ENCODE assay signal across 20 cellular contexts in genomic region chr1:42179900-42180329, GRCh38. TPM values are rescaled to one million over a fixed set of nuclear protein-coding genes. Genes with fewer than 3 reads are reported as not detected.
DNase-seq lines count a peak whose midpoint lies in the region; ATAC-seq and TF ChIP-seq lines count a peak whose summit lies in the region.
"Had no signal": no experiment of that assay in that cellular context is flagged by ENCODE, and none has a peak within 500 bp of the region (broad histone marks: within the 10 kb centered on the region; RNA-seq: fewer than 3 reads in every experiment).

No MANE protein-coding gene starts in this region.

- H3K4me1 ChIP-seq in cardiac muscle cell (ENCODE audit: low read depth) = peaks cover 16% of the 10 kb centered on the region
- peaks cover 28 to 44% of the 10 kb centered on the region in 2 experiments; a peak in 3 of 4 replicates for H3K4me1 ChIP-seq in SK-N-SH (ENCODE audit: control insufficient read depth in 1 of 2, insufficient read depth in 2 of 2, low read depth in 1 of 2, low read length in 1 of 2)
- H3K4me1 ChIP-seq in aorta (ENCODE audit: control insufficient read depth in 1 of 2, insufficient read depth in 2 of 2, low read length in 2 of 2) = peaks cover 2 to 5% of the 10 kb centered on the region in 2 donors

- H3K9me3 ChIP-seq in cardiac muscle cell (ENCODE audit: low read depth) (no peaks in the 10 kb centered on the region), SK-N-SH (no peaks in the 10 kb centered on the region), aorta (ENCODE audit: control insufficient read depth, low read length) (no peaks in the 10 kb centered on the region)

- peak overlapping the region; percentile 65 for H3K27ac ChIP-seq in cardiac muscle cell
- peak overlapping the region; percentile 48 to 90; a peak in 3 of 4 replicates for H3K27ac ChIP-seq in SK-N-SH (ENCODE audit: low read depth in 2 of 2, low read length in 1 of 2)
- peak overlapping the region; percentile 17 to 59 for H3K27ac ChIP-seq in aorta (ENCODE audit: low read depth in 1 of 2, low read length in 2 of 2)
- H3K27ac ChIP-seq: brain microvascular endothelial cell, GM23248 had no signal

- 0 out of 2 replicates have a peak overlapping the region, but pooled peaks have one; percentile 42 for H3K4me2 ChIP-seq in SK-N-SH

- no peaks in the 10 kb centered on the region for H3K27me3 Mint-ChIP-seq in effector memory CD8-positive, alpha-beta T cell

- H3K27ac Mint-ChIP-seq in effector memory CD8-positive, alpha-beta T cell = peak overlapping the region in 1 of 2 donors; percentile 53
- H3K27ac Mint-ChIP-seq: activated T-helper 1 cell treated with anti-CD3 and anti-CD28 coated beads, Interleukin-12 subunit alpha, Interleukin-12 subunit beta, Interleukin-2, Interleukin-4 antibody, amounts not matched to agents 30 ng/mL and 10 ng/mL and 1 ng/mL, durations not matched to agents 14 hours and 24 hours and 36 hours; WTC11 had no signal

- H3K9ac ChIP-seq in SK-N-SH = no peak overlapping the region
- H3K9ac ChIP-seq: GM23248 had no signal

- H3K4me3 Mint-ChIP-seq in effector memory CD8-positive, alpha-beta T cell = no peak overlapping the region
- H3K4me3 Mint-ChIP-seq: activated T-helper 1 cell treated with anti-CD3 and anti-CD28 coated beads, Interleukin-12 subunit alpha, Interleukin-12 subunit beta, Interleukin-2, Interleukin-4 antibody, amounts not matched to agents 30 ng/mL and 10 ng/mL and 1 ng/mL, durations not matched to agents 14 hours and 24 hours and 36 hours; WTC11 had no signal

- H3K79me2 ChIP-seq in SK-N-SH (ENCODE audit: insufficient read depth) = no peaks in the 10 kb centered on the region

- no peak overlapping the region for H2AFZ ChIP-seq in SK-N-SH (ENCODE audit: low read depth)
- H2AFZ ChIP-seq: GM23248 had no signal

- no peaks in the 10 kb centered on the region for H3K36me3 ChIP-seq in cardiac muscle cell
- H3K36me3 ChIP-seq in SK-N-SH (replicated peaks in 1 of 2; ENCODE audit: control insufficient read depth in 1 of 2, insufficient read depth in 2 of 2, low read length in 1 of 2) = peaks cover 11 to 19% of the 10 kb centered on the region in 2 experiments
- peaks cover 0 to 1% of the 10 kb centered on the region in 2 donors for H3K36me3 ChIP-seq in aorta (ENCODE audit: control insufficient read depth in 1 of 2, insufficient read depth in 2 of 2, low read length in 1 of 2)

- WGBS in SK-N-SH (ENCODE audit: low lambda C conversion rate) = 78% methylated on average over 4 of the region's 4 CpGs
- 43 to 46% methylated on average over 4 of the region's 4 CpGs for WGBS in aorta, 2 donors

- no peak for TF ChIP-seq EP300 in SK-N-SH (IDR thresholded peaks at IDR 0.05; ENCODE audit: borderline replicate concordance in 1 of 2, low read depth in 1 of 2, low read length in 1 of 2)

- DNase-seq in cardiac muscle cell (ENCODE audit: low read depth in 1 of 2, low spot score in 1 of 2) = no peak
- DNase-seq in cardiac septum (ENCODE audit: low spot score) = no peak
- no peak for DNase-seq in SK-N-SH
- DNase-seq in fibroblast of the aortic adventitia (ENCODE audit: low read depth) = peak; percentile 9
- no peak for DNase-seq in aorta
- no peak for DNase-seq in effector memory CD8-positive, alpha-beta T cell
- no peak for DNase-seq in activated CD8-positive, alpha-beta memory T cell treated with anti-CD3 and anti-CD28 coated beads, Interleukin-2, amount 50 U/mL, for 4 hours
- no peak for DNase-seq in NCI-H2107 treated with DMSO at 0.1 percent for 48 hours (lab: John Stamatoyannopoulos, UW; ENCODE audit: unreplicated experiment)
- DNase-seq: activated CD8-positive, alpha-beta memory T cell treated with anti-CD3 and anti-CD28 coated beads for 24 hours; cortex of kidney; foreskin melanocyte; kidney; NCI-H1105 treated with DMSO at 0.1 percent for 48 hours; substantia nigra had no signal

- H3K9me3 Mint-ChIP-seq in effector memory CD8-positive, alpha-beta T cell = no peaks in the 10 kb centered on the region
- H3K9me3 Mint-ChIP-seq: activated T-helper 1 cell treated with anti-CD3 and anti-CD28 coated beads, Interleukin-12 subunit alpha, Interleukin-12 subunit beta, Interleukin-2, Interleukin-4 antibody, amounts not matched to agents 30 ng/mL and 10 ng/mL and 1 ng/mL, durations not matched to agents 14 hours and 24 hours and 36 hours; WTC11 had no signal

- CTCF ChIA-PET in SK-N-SH (lab: Yijun Ruan, JAX) = interaction anchor here (1.2 kb wide), 1 partner anchor 154 kb away, joined by 5 read pairs; no protein-coding TSS in a partner anchor

- TF ChIP-seq CTCF in cardiac muscle cell (IDR thresholded peaks at IDR 0.05; ENCODE audit: low read depth, low read length) = no peak
- no peak for TF ChIP-seq CTCF in SK-N-SH (IDR thresholded peaks at IDR 0.05)
- TF ChIP-seq CTCF in fibroblast of the aortic adventitia (IDR thresholded peaks at IDR 0.05; ENCODE audit: insufficient read depth, low read length) = no peak

- H3K9me2 ChIP-seq in SK-N-SH = no peaks in the 10 kb centered on the region

- H4K20me1 ChIP-seq in SK-N-SH (ENCODE audit: insufficient read depth) = peaks cover 15% of the 10 kb centered on the region

- H3K4me3 ChIP-seq in cardiac muscle cell (no peak overlapping the region), SK-N-SH (ENCODE audit: low read depth in 2 of 2, low read length in 1 of 2) (no peak overlapping the region), fibroblast of the aortic adventitia (ENCODE audit: low read depth, low read length) (no peak overlapping the region), aorta (ENCODE audit: low read length in 2 of 2) (no peak overlapping the region)
- H3K4me3 ChIP-seq: GM23248 had no signal

- H3F3A ChIP-seq in SK-N-SH (replicated peaks; ENCODE audit: insufficient read depth) = peaks cover 27% of the 10 kb centered on the region

- intact Hi-C loops in cardiac septum (cut with DNase I) = loop anchor here (10.0 kb wide), 1 partner anchor 605 kb away; no protein-coding TSS in a partner anchor
- intact Hi-C loops in aorta (cut with DNase I) = loop anchor here in 1 of 2 donors (10.0 kb wide), 1 partner anchor 155 kb away; the partner anchor contains the start of gene FOXJ3

- H3K4me1 Mint-ChIP-seq in effector memory CD8-positive, alpha-beta T cell (ENCODE audit: low read depth in 2 of 2) = peaks cover 2 to 3% of the 10 kb centered on the region in 2 donors

- POLR2A ChIA-PET in SK-N-SH (lab: Yijun Ruan, JAX) = interaction anchor here (0.7 kb wide), 1 partner anchor 511 kb away, joined by 3 read pairs; no protein-coding TSS in a partner anchor

- H3K27me3 ChIP-seq in cardiac muscle cell = no peaks in the 10 kb centered on the region
- no peaks in the 10 kb centered on the region for H3K27me3 ChIP-seq in SK-N-SH (ENCODE audit: insufficient read depth)
- H3K27me3 ChIP-seq in aorta (ENCODE audit: control insufficient read depth in 1 of 2, insufficient read depth in 2 of 2, low read length in 1 of 2) = no peaks in the 10 kb centered on the region
- H3K27me3 ChIP-seq: brain microvascular endothelial cell had no signal

- H3K36me3 Mint-ChIP-seq in effector memory CD8-positive, alpha-beta T cell (ENCODE audit: insufficient read depth) = peaks cover 23% of the 10 kb centered on the region

- no peak for ATAC-seq in aorta (ENCODE audit: low FRiP score)
- ATAC-seq in effector memory CD8-positive, alpha-beta T cell (replicated peaks) = no peak
- ATAC-seq: WTC11 had no signal

- no peak for TF ChIP-seq RAD21 in SK-N-SH (IDR thresholded peaks at IDR 0.05; ENCODE audit: low read length)

TF ChIP-seq in SK-N-SH, 30 proteins besides CTCF, POLR2A, EP300 and RAD21 (continues in another document):
- no peak for TF ChIP-seq RXRA (IDR thresholded peaks at IDR 0.05; ENCODE audit: borderline replicate concordance, low read depth)
- no peak for TF ChIP-seq REST (IDR thresholded peaks at IDR 0.05; ENCODE audit: low read depth, low read length)
- no peak for TF ChIP-seq POLR2AphosphoS5 (IDR thresholded peaks at IDR 0.05; ENCODE audit: low read depth, low read length)
- no peak for TF ChIP-seq NRF1 (IDR thresholded peaks at IDR 0.05; ENCODE audit: low read depth, low read length)
- TF ChIP-seq TCF12 (IDR thresholded peaks at IDR 0.05) = no peak

RNA-seq across cellular contexts. Expression of gene GUCA2A, which starts 15.4 kb away (rescaled TPM):
- total RNA-seq in cardiac muscle cell (not detected in 2 replicates), cardiac septum (not detected), fibroblast of the aortic adventitia (ENCODE audit: low replicate concordance) (not detected in 2 replicates), aorta (not detected)
- polyA plus RNA-seq in cardiac muscle cell (not detected in 2 replicates), SK-N-SH (2012; rRNA removed) (not detected in 2 replicates), aorta (10 to 100 TPM in 1 of 2 donors, 1 to 10 TPM in 1; 1.0 to 29.8 TPM)
- not detected in 2 replicates for polyA plus RNA-seq in SK-N-SH (2012; cell fraction: cytosol; rRNA removed)
- not detected in 2 replicates for polyA plus RNA-seq in SK-N-SH (2012; cell fraction: nucleus; rRNA removed)
- total RNA-seq: activated T-helper 1 cell treated with anti-CD3 and anti-CD28 coated beads, Interleukin-12 subunit alpha, Interleukin-12 subunit beta, Interleukin-2, Interleukin-4 antibody, amounts not matched to agents 30 ng/mL and 10 ng/mL and 1 ng/mL, durations not matched to agents 14 hours and 24 hours and 36 hours; GM23248; kidney; mesenteric fat pad; T-helper 2 cell treated with Interferon-gamma antibody and Interleukin-4, amounts not matched to agents 100 ng/mL and 5 ng/mL, for 36 hours; WTC11 had no signal
- polyA plus RNA-seq: GM23248 had no signal

RNA-seq across cellular contexts. Expression of gene GUCA2B, which starts 26.7 kb away (rescaled TPM):
- not detected in 2 replicates for total RNA-seq in cardiac muscle cell
- not detected in 2 replicates for polyA plus RNA-seq in cardiac muscle cell
- not detected for total RNA-seq in cardiac septum
- not detected in 2 replicates for polyA plus RNA-seq in SK-N-SH (2012; rRNA removed)
- not detected in 2 replicates for polyA plus RNA-seq in SK-N-SH (2012; cell fraction: cytosol; rRNA removed)
- not detected in 2 replicates for polyA plus RNA-seq in SK-N-SH (2012; cell fraction: nucleus; rRNA removed)
- total RNA-seq in fibroblast of the aortic adventitia (ENCODE audit: low replicate concordance) = not detected in 2 replicates
- total RNA-seq in aorta = not detected
- 10 to 100 TPM in 1 of 2 donors, 1 to 10 TPM in 1; 1.2 to 78.5 TPM for polyA plus RNA-seq in aorta
- total RNA-seq: activated T-helper 1 cell treated with anti-CD3 and anti-CD28 coated beads, Interleukin-12 subunit alpha, Interleukin-12 subunit beta, Interleukin-2, Interleukin-4 antibody, amounts not matched to agents 30 ng/mL and 10 ng/mL and 1 ng/mL, durations not matched to agents 14 hours and 24 hours and 36 hours; GM23248; kidney; mesenteric fat pad; T-helper 2 cell treated with Interferon-gamma antibody and Interleukin-4, amounts not matched to agents 100 ng/mL and 5 ng/mL, for 36 hours; WTC11 had no signal
- polyA plus RNA-seq: GM23248 had no signal
